13 cellular contexts compared by ENCODE assay signal in the genomic region with DNA sequence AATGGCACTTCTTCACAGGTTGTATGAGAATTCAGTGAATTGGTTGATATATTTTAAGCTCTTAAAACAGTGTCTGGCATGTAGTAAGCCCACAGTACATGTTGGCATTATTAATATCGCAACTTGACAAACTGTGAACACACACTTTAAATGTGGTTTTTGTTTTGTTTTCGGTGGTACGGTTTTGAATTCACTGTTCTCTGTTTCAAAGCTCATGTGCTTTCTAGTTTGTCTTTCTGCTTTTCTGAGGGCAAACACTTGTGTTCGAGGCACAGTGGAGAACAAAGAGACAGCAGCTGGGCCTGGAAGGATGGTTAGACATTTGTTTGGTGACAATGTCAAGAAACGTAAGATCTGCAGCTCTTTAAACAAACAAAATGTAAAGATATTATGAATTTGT.
DNase-seq lines count a peak whose midpoint lies in the region; ATAC-seq and TF ChIP-seq lines count a peak whose summit lies in the region.
"Had no signal": no experiment of that assay in that cellular context is flagged by ENCODE, and none has a peak within 500 bp of the region (broad histone marks: within the 10 kb centered on the region; RNA-seq: fewer than 3 reads in every experiment).

No MANE protein-coding gene starts in this region.

- peaks cover 8% of the 10 kb centered on the region; the same call in 1 of the 2 replicates for H3K27me3 ChIP-seq in PC-3 (ENCODE audit: low read length)
- H3K27me3 ChIP-seq: SJSA1 had no signal

- no peak overlapping the region for H3K27ac ChIP-seq in PC-3 (ENCODE audit: low read length)
- H3K27ac ChIP-seq: SJSA1 had no signal

- no peaks in the 10 kb centered on the region for H3K9me3 Mint-ChIP-seq in activated CD8-positive, alpha-beta memory T cell treated with anti-CD3 and anti-CD28 coated beads, Interleukin-2, amount 10 ng/mL, durations not matched to agents 7 days and 5 days (ENCODE audit: low read depth)
- no peaks in the 10 kb centered on the region for H3K9me3 Mint-ChIP-seq in activated naive CD4-positive, alpha-beta T cell treated with anti-CD3 and anti-CD28 coated beads, Interleukin-2, amount 10 ng/mL, durations not matched to agents 7 days and 5 days
- H3K9me3 Mint-ChIP-seq: activated CD4-positive, alpha-beta memory T cell treated with anti-CD3 and anti-CD28 coated beads for 36 hours; brain; CD8-positive, alpha-beta T cell had no signal

- no peaks in the 10 kb centered on the region for H3K79me2 ChIP-seq in PC-3 (ENCODE audit: low read length)

- no peak overlapping the region for H3K4me3 ChIP-seq in PC-3 (ENCODE audit: low read length)
- H3K4me3 ChIP-seq: lung, SJSA1 had no signal

- H3K4me2 ChIP-seq in PC-3 (ENCODE audit: low read length): no peak overlapping the region

- H3K9me3 ChIP-seq in PC-3 (ENCODE audit: low read length): no peaks in the 10 kb centered on the region
- H3K9me3 ChIP-seq: SJSA1 had no signal

- no peaks in the 10 kb centered on the region for H3K36me3 ChIP-seq in PC-3 (ENCODE audit: low read depth, low read length)
- H3K36me3 ChIP-seq: SJSA1 had no signal

- CTCF ChIA-PET in activated CD8-positive, alpha-beta memory T cell treated with anti-CD3 and anti-CD28 coated beads, Interleukin-2, amount 10 ng/mL, durations not matched to agents 7 days and 5 days (lab: Charles Lee): no interaction called here
- CTCF ChIA-PET in activated naive CD4-positive, alpha-beta T cell treated with anti-CD3 and anti-CD28 coated beads, Interleukin-2, amount 10 ng/mL, durations not matched to agents 7 days and 5 days (lab: Charles Lee): no interaction called here
- CTCF ChIA-PET in PC-3 (lab: Charles Lee): no interaction called here

- no peak overlapping the region for H3K4me3 Mint-ChIP-seq in activated CD8-positive, alpha-beta memory T cell treated with anti-CD3 and anti-CD28 coated beads, Interleukin-2, amount 10 ng/mL, durations not matched to agents 7 days and 5 days
- H3K4me3 Mint-ChIP-seq in activated naive CD4-positive, alpha-beta T cell treated with anti-CD3 and anti-CD28 coated beads, Interleukin-2, amount 10 ng/mL, durations not matched to agents 7 days and 5 days: no peak overlapping the region
- H3K4me3 Mint-ChIP-seq: activated CD4-positive, alpha-beta memory T cell treated with anti-CD3 and anti-CD28 coated beads for 36 hours; brain; CD8-positive, alpha-beta T cell had no signal

- POLR2A ChIA-PET in PC-3 (lab: Charles Lee; ENCODE audit: unreplicated experiment): no interaction called here

- ATAC-seq in GM18519 (IDR thresholded peaks at IDR 0.05; ENCODE audit: low FRiP score, unreplicated experiment) (peak; percentile 99), GM21526 (IDR thresholded peaks at IDR 0.05; ENCODE audit: low FRiP score, unreplicated experiment) (peak; percentile 94), HG03135 (IDR thresholded peaks at IDR 0.05; ENCODE audit: unreplicated experiment) (peak; percentile 91), PC-3 (no peak)
- no peak for ATAC-seq in activated CD8-positive, alpha-beta memory T cell treated with anti-CD3 and anti-CD28 coated beads, Interleukin-2, amount 10 ng/mL, durations not matched to agents 7 days and 5 days
- ATAC-seq: CD8-positive, alpha-beta T cell had no signal

- H3K9me2 ChIP-seq in PC-3 (replicated peaks; ENCODE audit: low read length): no peaks in the 10 kb centered on the region

- intact Hi-C loops in PC-3 (cut with micrococcal nuclease): no loop called here

- TF ChIP-seq CTCF in PC-3 (conservative IDR thresholded peaks at IDR 0.05; ENCODE audit: low read depth, low read length): no peak

- no peaks in the 10 kb centered on the region for H3K4me1 Mint-ChIP-seq in activated CD8-positive, alpha-beta memory T cell treated with anti-CD3 and anti-CD28 coated beads, Interleukin-2, amount 10 ng/mL, durations not matched to agents 7 days and 5 days
- no peaks in the 10 kb centered on the region for H3K4me1 Mint-ChIP-seq in activated naive CD4-positive, alpha-beta T cell treated with anti-CD3 and anti-CD28 coated beads, Interleukin-2, amount 10 ng/mL, durations not matched to agents 7 days and 5 days

- no TSS peak for BruUV-seq in PC-3 (replicated peaks; lab: Mats Ljungman, UMichigan)

- no peak overlapping the region for H3K27ac Mint-ChIP-seq in activated CD8-positive, alpha-beta memory T cell treated with anti-CD3 and anti-CD28 coated beads, Interleukin-2, amount 10 ng/mL, durations not matched to agents 7 days and 5 days
- H3K27ac Mint-ChIP-seq in activated naive CD4-positive, alpha-beta T cell treated with anti-CD3 and anti-CD28 coated beads, Interleukin-2, amount 10 ng/mL, durations not matched to agents 7 days and 5 days: no peak overlapping the region
- H3K27ac Mint-ChIP-seq: activated CD4-positive, alpha-beta memory T cell treated with anti-CD3 and anti-CD28 coated beads for 36 hours; CD8-positive, alpha-beta T cell had no signal

- H4K20me1 ChIP-seq in PC-3 (ENCODE audit: low read length): no peaks in the 10 kb centered on the region

- H3K9ac ChIP-seq in PC-3 (ENCODE audit: low read length): no peak overlapping the region

- no peaks in the 10 kb centered on the region for H3K36me3 Mint-ChIP-seq in activated CD8-positive, alpha-beta memory T cell treated with anti-CD3 and anti-CD28 coated beads, Interleukin-2, amount 10 ng/mL, durations not matched to agents 7 days and 5 days
- H3K36me3 Mint-ChIP-seq in activated naive CD4-positive, alpha-beta T cell treated with anti-CD3 and anti-CD28 coated beads, Interleukin-2, amount 10 ng/mL, durations not matched to agents 7 days and 5 days: no peaks in the 10 kb centered on the region
- H3K36me3 Mint-ChIP-seq: activated CD4-positive, alpha-beta memory T cell treated with anti-CD3 and anti-CD28 coated beads for 36 hours; brain; CD8-positive, alpha-beta T cell had no signal

- H3K27me3 Mint-ChIP-seq in activated CD8-positive, alpha-beta memory T cell treated with anti-CD3 and anti-CD28 coated beads, Interleukin-2, amount 10 ng/mL, durations not matched to agents 7 days and 5 days: no peaks in the 10 kb centered on the region
- no peaks in the 10 kb centered on the region for H3K27me3 Mint-ChIP-seq in activated naive CD4-positive, alpha-beta T cell treated with anti-CD3 and anti-CD28 coated beads, Interleukin-2, amount 10 ng/mL, durations not matched to agents 7 days and 5 days
- H3K27me3 Mint-ChIP-seq: activated CD4-positive, alpha-beta memory T cell treated with anti-CD3 and anti-CD28 coated beads for 36 hours; brain had no signal

- H3K4me1 ChIP-seq in PC-3 (ENCODE audit: insufficient read depth, low read length): no peaks in the 10 kb centered on the region
- H3K4me1 ChIP-seq: SJSA1 had no signal

- DNase-seq in NCI-H748 (lab: John Stamatoyannopoulos, UW; ENCODE audit: unreplicated experiment) (peak; percentile 68), PC-3 (no peak), NCI-H1048 (lab: John Stamatoyannopoulos, UW) (no peak)
- DNase-seq in activated CD8-positive, alpha-beta memory T cell treated with anti-CD3 and anti-CD28 coated beads, Interleukin-2, amount 10 ng/mL, durations not matched to agents 7 days and 5 days: no peak
- DNase-seq in activated naive CD4-positive, alpha-beta T cell treated with anti-CD3 and anti-CD28 coated beads, Interleukin-2, amount 10 ng/mL, durations not matched to agents 7 days and 5 days: no peak
- DNase-seq: activated CD4-positive, alpha-beta memory T cell treated with anti-CD3 and anti-CD28 coated beads for 36 hours; CD8-positive, alpha-beta T cell had no signal

- no peaks in the 10 kb centered on the region for H3F3A ChIP-seq in PC-3 (ENCODE audit: low read length, unreplicated experiment)

- no peak overlapping the region for H2AFZ ChIP-seq in PC-3 (ENCODE audit: low read length)

Comparison
In these comparisons a context has a peak if more than half of its experiments do, and no peak if none do; other contexts are left out.
1. ATAC-seq: peak in GM18519 (single experiment), GM21526 (single experiment) and HG03135 (single experiment); none in activated CD8-positive, alpha-beta memory T cell treated with anti-CD3 and anti-CD28 coated beads, Interleukin-2, amount 10 ng/mL, durations not matched to agents 7 days and 5 days (single experiment) and PC-3 (single experiment).